ENCODE assay signal across 8 cellular contexts in genomic region chr19:8208119-8208709, GRCh38. TPM values are rescaled to one million over a fixed set of nuclear protein-coding genes. Genes with fewer than 3 reads are reported as not detected.
A peak's percentile ranks its signal among the peaks of the same experiment; 100 is the strongest.
DNase-seq lines count a peak whose midpoint lies in the region; ATAC-seq lines count a peak whose summit lies in the region.

No MANE protein-coding gene starts in this region.

- H3K9ac ChIP-seq in duodenal mucosa (ENCODE audit: low read depth in 1 of 2, low read length in 2 of 2) = no peak overlapping the region

- H3K9me3 ChIP-seq in duodenal mucosa (ENCODE audit: control insufficient read depth in 1 of 2, low read length in 2 of 2) = no peaks in the 10 kb centered on the region

- peak overlapping the region; percentile 38 to 86 (median 75) for H3K27ac Mint-ChIP-seq in naive thymus-derived CD8-positive, alpha-beta T cell

- peaks cover 0 to 1% (median 0%) of the 10 kb centered on the region in 5 donors for H3K27me3 Mint-ChIP-seq in naive thymus-derived CD8-positive, alpha-beta T cell

- POLR2A ChIA-PET in naive thymus-derived CD8-positive, alpha-beta T cell (lab: Charles Lee) = interaction anchor here (0.8 to 2.3 kb wide), 3 partner anchors 12 to 113 kb away, joined by 5 to 7 read pairs (median 5); partner anchors contain the start of genes NDUFA7 and RPS28

- ATAC-seq in naive thymus-derived CD8-positive, alpha-beta T cell = no peak
- no peak for ATAC-seq in GM21526 (IDR thresholded peaks at IDR 0.05; ENCODE audit: low FRiP score, unreplicated experiment)

- no peaks in the 10 kb centered on the region for H3K36me3 ChIP-seq in duodenal mucosa (ENCODE audit: control insufficient read depth in 1 of 2, insufficient read depth in 2 of 2, low read length in 2 of 2)

- H3K36me3 Mint-ChIP-seq in naive thymus-derived CD8-positive, alpha-beta T cell = peaks cover 0 to 2% (median 0%) of the 10 kb centered on the region in 3 donors

- peaks cover 19 to 35% (median 30%) of the 10 kb centered on the region in 4 donors for H3K4me1 Mint-ChIP-seq in naive thymus-derived CD8-positive, alpha-beta T cell

- H3K4me3 ChIP-seq in Jurkat, Clone E6-1 (ENCODE audit: low read length) = peak overlapping the region; percentile 59
- peak overlapping the region; percentile 45 to 62 for H3K4me3 ChIP-seq in duodenal mucosa (ENCODE audit: low read depth in 1 of 2, low read length in 2 of 2)

- peak overlapping the region; percentile 68 to 93 (median 81) for H3K4me3 Mint-ChIP-seq in naive thymus-derived CD8-positive, alpha-beta T cell

- H3K9me3 Mint-ChIP-seq in naive thymus-derived CD8-positive, alpha-beta T cell = no peaks in the 10 kb centered on the region

- H3K4me1 ChIP-seq in duodenal mucosa (ENCODE audit: control insufficient read depth in 1 of 2, insufficient read depth in 2 of 2, low read length in 2 of 2) = peaks cover 13 to 25% of the 10 kb centered on the region in 2 donors

- no peak overlapping the region for H3K27ac ChIP-seq in duodenal mucosa (ENCODE audit: low read depth, low read length)

- peak; percentile 65 for DNase-seq in Ammon's horn (ENCODE audit: low spot score)
- DNase-seq in Jurkat, Clone E6-1 (ENCODE audit: low read depth, low spot score) = no peak
- no peak for DNase-seq in naive thymus-derived CD8-positive, alpha-beta T cell
- DNase-seq in effector CD4-positive, alpha-beta T cell = no peak
- no peak for DNase-seq in NCI-H1436 treated with DMSO at 0.1 percent for 48 hours (lab: John Stamatoyannopoulos, UW)
- no peak for DNase-seq in SHP77 treated with DMSO at 0.1 percent for 48 hours (lab: John Stamatoyannopoulos, UW)

- peaks cover 0 to 8% of the 10 kb centered on the region in 2 donors for H3K27me3 ChIP-seq in duodenal mucosa (ENCODE audit: control insufficient read depth in 1 of 2, insufficient read depth in 2 of 2, low read length in 2 of 2)

RNA-seq across cellular contexts. Expression of gene CERS4, which starts 1.0 kb away (rescaled TPM):
- polyA plus RNA-seq in Jurkat, Clone E6-1 (2012; ENCODE audit: insufficient read depth, insufficient read length) = 16.3 TPM
- total RNA-seq in naive thymus-derived CD8-positive, alpha-beta T cell = 10 to 100 TPM; 26.2 to 31.7 TPM
- polyA plus RNA-seq in naive thymus-derived CD8-positive, alpha-beta T cell = 1 to 10 TPM; 5.4 to 8.0 (median 7.9) TPM

RNA-seq across cellular contexts. Expression of gene FBN3, which starts 58.8 kb away (rescaled TPM):
- polyA plus RNA-seq in Jurkat, Clone E6-1 (2012; ENCODE audit: insufficient read depth, insufficient read length) = 4.7 TPM
- not detected for total RNA-seq in naive thymus-derived CD8-positive, alpha-beta T cell
- not detected for polyA plus RNA-seq in naive thymus-derived CD8-positive, alpha-beta T cell
